Comparison of ENCODE assay signal across 7 cellular contexts in the genomic region with DNA sequence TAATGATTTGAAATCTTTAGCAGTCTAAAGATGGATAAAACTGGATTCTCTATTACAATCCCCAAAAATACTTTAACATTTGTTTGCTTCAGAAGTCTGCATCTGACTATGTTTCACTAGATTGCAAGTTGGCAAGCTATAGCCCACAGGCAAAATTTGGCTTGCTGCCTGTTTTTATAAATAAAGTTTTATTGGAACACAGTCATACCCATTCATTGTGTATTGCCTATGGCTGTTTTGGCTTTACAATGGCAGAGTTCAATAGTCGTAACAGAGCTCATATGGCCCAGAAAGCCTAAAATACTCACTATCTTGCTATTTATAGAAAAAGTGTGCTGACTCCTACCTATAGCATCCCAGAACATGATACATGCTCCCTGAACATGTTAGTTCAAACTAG.
"Had no signal": no experiment of that assay in that cellular context is flagged by ENCODE, and none has a peak within 500 bp of the region (broad histone marks: within the 10 kb centered on the region; RNA-seq: fewer than 3 reads in every experiment).

No MANE protein-coding gene starts in this region.

- DNase-seq: GDM1, GF-D8 had no signal

- FAIRE-seq: G401.6, GM12891, GM12892, GM18507, GM19239 had no signal
